ENCODE assay signal across 8 cellular contexts in the genomic region with DNA sequence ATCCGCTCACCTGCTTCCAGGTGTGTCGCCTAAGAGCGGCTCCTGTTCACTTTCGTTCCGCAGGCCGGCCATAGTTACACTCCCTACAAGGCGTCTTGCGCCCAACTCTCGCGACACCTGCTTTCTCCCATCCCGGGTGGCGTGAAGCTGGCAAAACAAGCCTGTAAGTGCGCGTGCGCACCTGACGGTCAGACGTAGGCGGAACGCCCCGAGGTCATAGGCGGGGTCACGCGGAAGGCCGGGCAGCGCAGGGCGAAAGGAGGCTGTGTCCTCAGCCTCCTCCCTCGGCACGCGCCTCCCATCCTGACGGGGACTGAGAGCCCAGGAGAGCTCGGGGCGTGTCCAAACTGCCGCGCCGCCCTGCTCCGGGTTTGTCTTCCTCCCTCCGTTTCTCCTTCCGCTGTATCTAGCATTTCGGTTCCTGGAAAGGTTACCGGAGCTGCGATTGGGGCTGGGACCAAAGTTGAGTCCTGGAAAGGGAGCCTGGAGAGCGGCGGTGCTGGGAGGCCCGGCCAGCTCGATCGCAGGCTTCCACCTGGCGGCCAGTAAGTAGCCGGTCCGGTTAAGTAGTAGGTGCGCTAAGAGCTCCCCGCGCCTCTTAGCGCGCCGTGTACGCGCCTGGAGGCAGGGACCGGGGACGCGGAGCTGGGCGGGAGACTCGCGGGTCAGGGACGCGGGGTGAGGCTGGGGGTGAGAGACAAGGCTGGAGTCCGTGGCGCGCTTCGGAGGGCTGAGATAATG. TPM values are rescaled to one million over a fixed set of nuclear protein-coding genes. Genes with fewer than 3 reads are reported as not detected.
DNase-seq lines count a peak whose midpoint lies in the region; ATAC-seq, FAIRE-seq and TF ChIP-seq lines count a peak whose summit lies in the region.

A gene (plus strand): TSS at position 345 of the 741 bp plus-strand sequence. CDS start 17,550 bp downstream, outside the sequence.
A gene with protein sequence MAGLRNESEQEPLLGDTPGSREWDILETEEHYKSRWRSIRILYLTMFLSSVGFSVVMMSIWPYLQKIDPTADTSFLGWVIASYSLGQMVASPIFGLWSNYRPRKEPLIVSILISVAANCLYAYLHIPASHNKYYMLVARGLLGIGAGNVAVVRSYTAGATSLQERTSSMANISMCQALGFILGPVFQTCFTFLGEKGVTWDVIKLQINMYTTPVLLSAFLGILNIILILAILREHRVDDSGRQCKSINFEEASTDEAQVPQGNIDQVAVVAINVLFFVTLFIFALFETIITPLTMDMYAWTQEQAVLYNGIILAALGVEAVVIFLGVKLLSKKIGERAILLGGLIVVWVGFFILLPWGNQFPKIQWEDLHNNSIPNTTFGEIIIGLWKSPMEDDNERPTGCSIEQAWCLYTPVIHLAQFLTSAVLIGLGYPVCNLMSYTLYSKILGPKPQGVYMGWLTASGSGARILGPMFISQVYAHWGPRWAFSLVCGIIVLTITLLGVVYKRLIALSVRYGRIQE (minus strand): TSS at position 112 of the 741 bp plus-strand sequence. CDS start 40 bp downstream, at position 72.

- H3K4me3 ChIP-seq in AG09309 (ENCODE audit: control insufficient read depth, low read depth, low read length) = peak within 1 kb of the TSS; percentile 89
- peak within 1 kb of the TSS; percentile 97 for H3K4me3 ChIP-seq in WI38 (ENCODE audit: low read depth, low read length)
- H3K4me3 ChIP-seq in bronchial epithelial cell (ENCODE audit: low read depth, low read length) = peak within 1 kb of the TSS; percentile 87
- peak within 1 kb of the TSS; percentile 100 for H3K4me3 ChIP-seq in iPS-20b (ENCODE audit: low read length)
- peak within 1 kb of the TSS; percentile 75 to 86 for H3K4me3 ChIP-seq in small intestine (ENCODE audit: low read depth in 1 of 2, low read length in 2 of 2)

- H3K4me1 ChIP-seq in iPS-20b (ENCODE audit: insufficient read depth, low read length) (no peaks in the 10 kb centered on the region), small intestine (ENCODE audit: control insufficient read depth in 2 of 2, insufficient read depth in 1 of 2, low read depth in 1 of 2, low read length in 1 of 2) (peaks cover 2 to 4% of the 10 kb centered on the region in 2 donors)

- DNase-seq in AG09309 (ENCODE audit: low read depth) = peak; percentile 96
- peak; percentile 89 for DNase-seq in NCI-H2227 treated with DMSO at 0.1 percent for 48 hours (lab: John Stamatoyannopoulos, UW)
- DNase-seq in bronchial epithelial cell (ENCODE audit: low read depth) = peak; percentile 99
- peak; percentile 100 for DNase-seq in small intestine

- no peaks in the 10 kb centered on the region for H3K9me3 ChIP-seq in iPS-20b (ENCODE audit: insufficient read depth, low read depth, low read length)
- H3K9me3 ChIP-seq in small intestine (ENCODE audit: control insufficient read depth, low read depth) = no peaks in the 10 kb centered on the region

- H3K36me3 ChIP-seq in bronchial epithelial cell (ENCODE audit: control insufficient read depth, insufficient read depth, low read length) (no peaks in the 10 kb centered on the region), iPS-20b (ENCODE audit: insufficient read depth, low read depth, low read length) (peaks cover 6% of the 10 kb centered on the region; the same call in 1 of the 2 replicates), small intestine (ENCODE audit: control insufficient read depth in 2 of 2, insufficient read depth in 2 of 2, low read length in 2 of 2) (no peaks in the 10 kb centered on the region)

- FAIRE-seq in bronchial epithelial cell (lab: Jason Lieb, UNC) (peak; percentile 36), small intestine (lab: Jason Lieb, UNC) (no peak)

- H3K27me3 ChIP-seq in bronchial epithelial cell (ENCODE audit: control insufficient read depth, insufficient read depth, low read length) = no peaks in the 10 kb centered on the region
- H3K27me3 ChIP-seq in iPS-20b (ENCODE audit: insufficient read depth, low read length) = no peaks in the 10 kb centered on the region
- no peaks in the 10 kb centered on the region for H3K27me3 ChIP-seq in small intestine (ENCODE audit: control insufficient read depth in 2 of 2, insufficient read depth in 2 of 2, low read length in 2 of 2)

- H3K9ac ChIP-seq in iPS-20b (ENCODE audit: low read depth, low read length) = peak within 1 kb of the TSS; percentile 97

- TF ChIP-seq CTCF in AG09309 (IDR thresholded peaks at IDR 0.05; ENCODE audit: control insufficient read depth, insufficient read depth, low read depth, low read length, missing control alignments) = peak; percentile 45
- TF ChIP-seq CTCF in WI38 (IDR thresholded peaks at IDR 0.05; ENCODE audit: low read depth, low read length) = 0 out of 2 replicates have a peak, but pooled peaks have one; percentile 22
- TF ChIP-seq CTCF in bronchial epithelial cell (IDR thresholded peaks at IDR 0.05; ENCODE audit: insufficient read depth, low read length, severe bottlenecking) = peak; percentile 64

- peak within 1 kb of the TSS; percentile 97 for H3K27ac ChIP-seq in iPS-20b (ENCODE audit: low read length)
- H3K27ac ChIP-seq in small intestine (ENCODE audit: low read depth in 1 of 2, low read length in 1 of 2) = peak within 1 kb of the TSS; percentile 98

- ATAC-seq in GM18909 (IDR thresholded peaks at IDR 0.05; ENCODE audit: poor library complexity, unreplicated experiment) (peak; percentile 97), HG03175 (IDR thresholded peaks at IDR 0.05; ENCODE audit: unreplicated experiment) (peak; percentile 95)

- 0 to 1% (median 0%) methylated on average over 60 to 69 of the region's 69 CpGs for WGBS in small intestine, 3 donors

RNA-seq across cellular contexts. Expression of the first gene that starts in this region (rescaled TPM):
- 5.9 and 7.1 TPM in 2 replicates for total RNA-seq in bronchial epithelial cell
- 10 to 100 TPM in 1 of 3 donors, 1 to 10 TPM in 2; 5.8 to 11.9 (median 8.1) TPM for polyA plus RNA-seq in small intestine

RNA-seq across cellular contexts. Expression of the second gene that starts in this region (rescaled TPM):
- 12.3 and 13.7 TPM in 2 replicates for total RNA-seq in bronchial epithelial cell
- 10 to 100 TPM in 2 of 3 donors, 1 to 10 TPM in 1; 9.9 to 17.9 (median 13.5) TPM for polyA plus RNA-seq in small intestine

Comparison
In these comparisons a context has a peak if more than half of its experiments do, and no peak if none do; other contexts are left out.
1. Peak in every context shown above with its lines: DNase-seq, ATAC-seq, H3K4me3 ChIP-seq and H3K27ac ChIP-seq.